ENCODE assay signal across 28 cellular contexts in the genomic region with DNA sequence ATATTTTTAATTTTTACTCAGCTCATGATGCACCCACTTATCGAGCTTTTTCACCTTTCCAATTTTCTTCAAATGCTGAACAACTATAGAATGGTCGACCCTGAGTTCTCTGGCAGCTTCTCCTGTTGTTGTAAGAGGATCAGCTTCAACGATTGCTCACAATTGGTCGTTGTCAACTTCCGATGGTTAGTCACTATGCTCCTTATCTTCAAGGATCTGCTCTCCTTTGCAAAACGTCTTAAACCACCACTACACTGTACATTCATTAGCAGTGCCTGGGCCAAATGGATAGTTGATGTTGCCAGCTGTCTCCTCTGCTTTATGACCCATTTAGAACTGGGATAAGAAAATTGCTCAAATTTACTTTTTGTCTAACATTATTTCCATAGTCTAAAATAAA.
"Had no signal": no experiment of that assay in that cellular context is flagged by ENCODE, and none has a peak within 500 bp of the region (broad histone marks: within the 10 kb centered on the region; RNA-seq: fewer than 3 reads in every experiment).

No MANE protein-coding gene starts in this region.

- FAIRE-seq: TTC549 had no signal

- H3K27ac ChIP-seq: adrenal gland, KMS-11, SJSA1 had no signal

- H3K4me1 ChIP-seq: adrenal gland, SJSA1 had no signal

- DNase-seq: activated CD4-positive, alpha-beta T cell treated with anti-CD3 and anti-CD28 coated beads for 36 hours; activated CD4-positive, alpha-beta T cell treated with anti-CD3 and anti-CD28 coated beads, Interleukin-2, amount 10 ng/mL, durations not matched to agents 7 days and 5 days; activated CD4-positive, alpha-beta T cell treated with anti-CD3 and anti-CD28 coated beads, Interleukin-2, amount 50 U/mL, for 48 hours; activated CD8-positive, alpha-beta memory T cell treated with anti-CD3 and anti-CD28 coated beads, Interleukin-2, amount 50 U/mL, for 4 hours; activated gamma-delta T cell treated with Interleukin-2 at 50 U/mL for 16 hours; activated naive CD4-positive, alpha-beta T cell treated with anti-CD3 and anti-CD28 coated beads for 36 hours; activated T-cell treated with anti-CD3 and anti-CD28 coated beads for 4 hours; activated T-cell treated with anti-CD3 and anti-CD28 coated beads, Interleukin-2, amount 50 U/mL, for 4 hours; adrenal gland; caudate nucleus; cerebellar nuclear complex; NCI-H1092; NCI-H1930; NCI-H2081 treated with DMSO at 0.1 percent for 48 hours; NCI-H2171; NCI-H510A; NCI-H526; NCI-H748 treated with DMSO at 0.1 percent for 48 hours; RPMI8226; SHP77 treated with DMSO at 0.1 percent for 48 hours; SK-N-SH had no signal

- H3K9me3 ChIP-seq: adrenal gland, SJSA1, SK-N-SH had no signal

- H3K9ac ChIP-seq: KMS-11, SK-N-SH had no signal

- H3K4me2 ChIP-seq: KMS-11, SK-N-SH had no signal

- H3K4me3 ChIP-seq: adrenal gland, SJSA1 had no signal

- H3K27me3 ChIP-seq: adrenal gland, SJSA1 had no signal

- H3K9me2 ChIP-seq: SK-N-SH had no signal

- ATAC-seq: activated CD4-positive, alpha-beta T cell treated with anti-CD3 and anti-CD28 coated beads for 36 hours; activated CD4-positive, CD25-positive, alpha-beta regulatory T cell treated with anti-CD3 and anti-CD28 coated beads, Interleukin-2, amount 50 U/mL, for 24 hours; activated naive CD4-positive, alpha-beta T cell treated with anti-CD3 and anti-CD28 coated beads, Interleukin-2, amount 50 U/mL, for 72 hours; activated T-cell treated with anti-CD3 and anti-CD28 coated beads, Interleukin-2, amount 50 U/mL, for 4 hours; Panc1; WTC11 had no signal

- H3K36me3 ChIP-seq: adrenal gland, SJSA1 had no signal
